In genomic region chr1:232057896-232058274, GRCh38 we compare ENCODE assay signal across 22 cellular contexts.
A peak's percentile ranks its signal among the peaks of the same experiment; 100 is the strongest.
DNase-seq lines count a peak whose midpoint lies in the region; ATAC-seq, FAIRE-seq and TF ChIP-seq lines count a peak whose summit lies in the region.
"Had no signal": no experiment of that assay in that cellular context is flagged by ENCODE, and none has a peak within 500 bp of the region (broad histone marks: within the 10 kb centered on the region; RNA-seq: fewer than 3 reads in every experiment).

No MANE protein-coding gene starts in this region.

- no peaks in the 10 kb centered on the region for H3K23me2 ChIP-seq in H1 (ENCODE audit: low read depth, low read length)

- H3K36me3 Mint-ChIP-seq in glutamatergic neuron (ENCODE audit: unreplicated experiment): no peaks in the 10 kb centered on the region
- H3K36me3 Mint-ChIP-seq: CD8-positive, alpha-beta T cell had no signal

- TF ChIP-seq POLR2A in H1 (IDR thresholded peaks at IDR 0.05; ENCODE audit: control extremely low read depth in 1 of 2, low read depth in 2 of 2, low read length in 2 of 2): no peak

- H3K4me3 ChIP-seq in H1 (ENCODE audit: extremely low read depth in 1 of 4, insufficient read depth in 2 of 4, low read depth in 3 of 4, low read length in 4 of 4) (no peak overlapping the region), mesendoderm (ENCODE audit: low read length) (no peak overlapping the region), mesenchymal stem cell (ENCODE audit: insufficient read depth in 1 of 2, low read depth in 1 of 2, low read length in 2 of 2) (no peak overlapping the region)
- H3K4me3 ChIP-seq: A549; BLaER1 treated with 17β-estradiol and CSF1 and Interleukin-3, amounts not matched to agents 10 nM and 100 nM had no signal

- H2BK120ac ChIP-seq in H1 (replicated peaks; ENCODE audit: low read depth, low read length) (no peak overlapping the region), mesendoderm (ENCODE audit: low read depth, low read length) (peak overlapping the region; percentile 32), mesenchymal stem cell (ENCODE audit: low read depth, low read length) (no peak overlapping the region)

- H3K79me1 ChIP-seq in H1 (ENCODE audit: low read depth, low read length) (no peaks in the 10 kb centered on the region), mesendoderm (ENCODE audit: low read length) (no peaks in the 10 kb centered on the region), mesenchymal stem cell (replicated peaks; ENCODE audit: low read length, poor library complexity, severe bottlenecking) (no peaks in the 10 kb centered on the region)

- H3K4me1 Mint-ChIP-seq in glutamatergic neuron (ENCODE audit: low read depth, unreplicated experiment): peaks cover 40% of the 10 kb centered on the region
- H3K4me1 Mint-ChIP-seq: B cell had no signal

- peak overlapping the region; percentile 88 for H3K27ac Mint-ChIP-seq in glutamatergic neuron (ENCODE audit: unreplicated experiment)
- H3K27ac Mint-ChIP-seq: B cell; CD4-positive, alpha-beta T cell; CD8-positive, alpha-beta T cell had no signal

- no peak for TF ChIP-seq RAD21 in H1 (IDR thresholded peaks at IDR 0.05 in 1 of 2, conservative IDR thresholded peaks at IDR 0.05 in 1 of 2; ENCODE audit: low read depth in 2 of 2, low read length in 2 of 2)

- 95% methylated on average over 1 of the region's 1 CpG; no CpG with 5 or more reads in 1 of the 2 experiments for WGBS in H1 (ENCODE audit: extremely low coverage in 1 of 2, insufficient coverage in 1 of 2, insufficient read length in 1 of 2, insufficient replicate concordance in 2 of 2, low coverage in 1 of 2, low lambda C conversion rate in 2 of 2, missing lambda C conversion rate in 1 of 2), 2 experiments
- no CpG with 5 or more reads among the region's 1 CpG for WGBS in mesendoderm (ENCODE audit: extremely low coverage, insufficient coverage, low lambda C conversion rate)
- 88% methylated on average over 1 of the region's 1 CpG for WGBS in mesenchymal stem cell

- H3K27ac ChIP-seq in H1 (ENCODE audit: low read depth, low read length) (no peak overlapping the region), mesendoderm (ENCODE audit: low read depth, low read length) (no peak overlapping the region), mesenchymal stem cell (ENCODE audit: low read length, poor library complexity, severe bottlenecking) (no peak overlapping the region)
- H3K27ac ChIP-seq: A549; BLaER1 treated with 17β-estradiol and CSF1 and Interleukin-3, amounts not matched to agents 10 nM and 100 nM; C4-2B had no signal

- FAIRE-seq in D721Med (lab: Jason Lieb, UNC) (peak; percentile 32), H1 (lab: Jason Lieb, UNC) (no peak)
- FAIRE-seq: A549, G401.6, GM12891, GM19239 had no signal

- H3K18ac ChIP-seq in H1 (ENCODE audit: extremely low read depth, low read length) (no peak overlapping the region), mesendoderm (ENCODE audit: low read length) (no peak overlapping the region), mesenchymal stem cell (ENCODE audit: low read depth in 1 of 2, low read length in 2 of 2) (no peak overlapping the region)

- H2BK20ac ChIP-seq in H1 (ENCODE audit: low read length): no peak overlapping the region

- peaks cover 13% of the 10 kb centered on the region for H3K27me3 Mint-ChIP-seq in glutamatergic neuron (ENCODE audit: unreplicated experiment)
- H3K27me3 Mint-ChIP-seq: B cell; CD4-positive, alpha-beta T cell had no signal

- ATAC-seq in HG03025 (IDR thresholded peaks at IDR 0.05; ENCODE audit: low FRiP score, unreplicated experiment): no peak
- ATAC-seq: A549; CD8-positive, alpha-beta T cell had no signal

- POLR2A ChIA-PET in H1 (lab: Charles Lee; ENCODE audit: partially characterized antibody): no interaction called here

- peaks cover 11% of the 10 kb centered on the region for H3K9me3 Mint-ChIP-seq in glutamatergic neuron (ENCODE audit: unreplicated experiment)
- H3K9me3 Mint-ChIP-seq: CD4-positive, alpha-beta T cell had no signal

- H3K23ac ChIP-seq in H1 (ENCODE audit: insufficient read length) (no peak overlapping the region), mesendoderm (ENCODE audit: low read length) (no peak overlapping the region), mesenchymal stem cell (ENCODE audit: low read length in 2 of 2) (no peak overlapping the region)

- no peak overlapping the region for H2AK5ac ChIP-seq in H1 (ENCODE audit: low read depth, low read length)
- H2AK5ac ChIP-seq in mesendoderm (ENCODE audit: low read length): no peak overlapping the region
- H2AK5ac ChIP-seq in mesenchymal stem cell (ENCODE audit: low read length, severe bottlenecking): no peak overlapping the region

- H2BK15ac ChIP-seq in H1 (ENCODE audit: low read length) (peak overlapping the region; percentile 76; the same call in 1 of the 2 replicates), mesendoderm (replicated peaks; ENCODE audit: low read depth) (no peak overlapping the region), mesenchymal stem cell (ENCODE audit: low read depth, poor library complexity, severe bottlenecking) (no peak overlapping the region)

- CTCF ChIA-PET in H1 (lab: Charles Lee; ENCODE audit: partially characterized antibody): interaction anchor here (0.9 to 1.6 kb wide), 8 partner anchors 11 to 188 kb away, joined by 3 to 4 read pairs (median 3); no protein-coding TSS in a partner anchor

- no peak overlapping the region for H4K8ac ChIP-seq in H1 (ENCODE audit: extremely low read depth, insufficient read depth, low read length)
- no peak overlapping the region for H4K8ac ChIP-seq in mesendoderm (ENCODE audit: low read depth, low read length)
- no peak overlapping the region for H4K8ac ChIP-seq in mesenchymal stem cell (ENCODE audit: low read length)

- H3K14ac ChIP-seq in H1 (ENCODE audit: insufficient read length): no peak overlapping the region
- no peak overlapping the region for H3K14ac ChIP-seq in mesenchymal stem cell (ENCODE audit: low read length in 2 of 2)

- H3K27me3 ChIP-seq in H1 (replicated peaks in 1 of 4; ENCODE audit: control insufficient read depth in 3 of 4, extremely low read depth in 1 of 4, insufficient read depth in 3 of 4, low read length in 3 of 4) (peaks cover 0 to 2% (median 0%) of the 10 kb centered on the region in 4 experiments; a peak in 4 of 7 replicates), mesendoderm (ENCODE audit: insufficient read depth, low read length, poor library complexity) (no peaks in the 10 kb centered on the region), mesenchymal stem cell (ENCODE audit: control insufficient read depth in 1 of 2, insufficient read depth in 1 of 2, low read length in 2 of 2) (no peaks in the 10 kb centered on the region)
- H3K27me3 ChIP-seq: BLaER1 treated with 17β-estradiol and CSF1 and Interleukin-3, amounts not matched to agents 10 nM and 100 nM had no signal

- H4K5ac ChIP-seq in H1 (ENCODE audit: insufficient read length, low read depth, low read length) (no peak overlapping the region), mesendoderm (ENCODE audit: low read length) (no peak overlapping the region)

- no peaks in the 10 kb centered on the region; a peak in 1 of 8 replicates for H3K36me3 ChIP-seq in H1 (ENCODE audit: control insufficient read depth in 2 of 4, insufficient read depth in 4 of 4, low read length in 3 of 4)
- H3K36me3 ChIP-seq in mesendoderm (ENCODE audit: control insufficient read depth, insufficient read depth, low read length): no peaks in the 10 kb centered on the region
- no peaks in the 10 kb centered on the region for H3K36me3 ChIP-seq in mesenchymal stem cell (ENCODE audit: control insufficient read depth in 1 of 2, insufficient read depth in 2 of 2, low read depth in 1 of 2, low read length in 2 of 2)
- H3K36me3 ChIP-seq: BLaER1 treated with 17β-estradiol and CSF1 and Interleukin-3, amounts not matched to agents 10 nM and 100 nM had no signal

- H2BK12ac ChIP-seq in H1 (ENCODE audit: low read depth, low read length) (peak overlapping the region; percentile 28; the same call in 1 of the 2 replicates), mesenchymal stem cell (ENCODE audit: low read length in 2 of 2) (no peak overlapping the region)

- TF ChIP-seq EP300 in H1 (IDR thresholded peaks at IDR 0.05; ENCODE audit: borderline replicate concordance in 1 of 2, low read depth in 2 of 2, low read length in 2 of 2): no peak

- H3K9ac ChIP-seq in H1 (replicated peaks in 1 of 4; ENCODE audit: extremely low read depth in 1 of 4, low read depth in 3 of 4, low read length in 3 of 4) (no peak overlapping the region), mesendoderm (ENCODE audit: low read length) (no peak overlapping the region), mesenchymal stem cell (ENCODE audit: low read length) (no peak overlapping the region)
- H3K9ac ChIP-seq: BLaER1 treated with 17β-estradiol and CSF1 and Interleukin-3, amounts not matched to agents 10 nM and 100 nM had no signal

- DNase-seq in D721Med (ENCODE audit: insufficient read length, low spot score) (no peak), H1 (ENCODE audit: low read depth in 1 of 2, low spot score in 2 of 2) (no peak), glutamatergic neuron (no peak), mesendoderm (peak; percentile 51), D341Med (ENCODE audit: low spot score) (no peak), mesenchymal stem cell (no peak)
- DNase-seq: 8988T; AML-193; Calu3; CD4-positive, alpha-beta T cell; CD8-positive, alpha-beta T cell; DMS79 treated with DMSO at 0.1 percent for 48 hours; GF-D8 had no signal

- H2BK5ac ChIP-seq in H1 (ENCODE audit: low read depth, low read length) (no peak overlapping the region; the same call in 1 of the 2 replicates), mesendoderm (ENCODE audit: low read length) (no peak overlapping the region), mesenchymal stem cell (ENCODE audit: low read depth, low read length, poor library complexity, severe bottlenecking) (no peak overlapping the region)

- no peak for TF ChIP-seq CTCF in D721Med (IDR thresholded peaks at IDR 0.05; ENCODE audit: insufficient read depth, missing control alignments)
- TF ChIP-seq CTCF in H1 (IDR thresholded peaks at IDR 0.05; ENCODE audit: control extremely low read depth in 1 of 3, insufficient read depth in 1 of 3, low read depth in 1 of 3, low read length in 3 of 3): no peak
- TF ChIP-seq CTCF in glutamatergic neuron (IDR thresholded peaks at IDR 0.05; ENCODE audit: partially characterized antibody, unreplicated experiment): no peak

- H3K4me1 ChIP-seq in H1 (replicated peaks in 1 of 4; ENCODE audit: control insufficient read depth in 3 of 4, insufficient read depth in 4 of 4, low read length in 3 of 4) (peaks cover 0 to 6% (median 3%) of the 10 kb centered on the region in 4 experiments; a peak in 3 of 7 replicates), mesendoderm (ENCODE audit: control insufficient read depth, low read depth, low read length) (peaks cover 6% of the 10 kb centered on the region), mesenchymal stem cell (ENCODE audit: control insufficient read depth, insufficient read depth, low read depth, low read length) (no peaks in the 10 kb centered on the region)
- H3K4me1 ChIP-seq: A549; BLaER1 treated with 17β-estradiol and CSF1 and Interleukin-3, amounts not matched to agents 10 nM and 100 nM; Caco-2 had no signal

- peaks cover 0 to 2% of the 10 kb centered on the region in 2 experiments for H4K20me1 ChIP-seq in H1 (replicated peaks in 1 of 2; ENCODE audit: control insufficient read depth in 1 of 2, insufficient read depth in 2 of 2, low read length in 2 of 2)
- H4K20me1 ChIP-seq: BLaER1 treated with 17β-estradiol and CSF1 and Interleukin-3, amounts not matched to agents 10 nM and 100 nM had no signal

- H2AFZ ChIP-seq in H1 (ENCODE audit: low read length) (no peak overlapping the region), mesenchymal stem cell (ENCODE audit: low read depth, low read length) (no peak overlapping the region)

- H3K56ac ChIP-seq in H1 (replicated peaks; ENCODE audit: insufficient read length, low read depth, low read length): no peak overlapping the region
- no peak overlapping the region for H3K56ac ChIP-seq in mesendoderm (ENCODE audit: low read length)

- H3K79me2 ChIP-seq in H1 (ENCODE audit: control insufficient read depth in 1 of 2, insufficient read depth in 2 of 2, low read length in 2 of 2) (no peaks in the 10 kb centered on the region), mesendoderm (ENCODE audit: control insufficient read depth, insufficient read depth, low read length) (no peaks in the 10 kb centered on the region)

- no peak overlapping the region for H4K91ac ChIP-seq in H1 (replicated peaks; ENCODE audit: insufficient read length, low read length)
- H4K91ac ChIP-seq in mesenchymal stem cell (ENCODE audit: low read length): no peak overlapping the region

- H3K4ac ChIP-seq in H1 (replicated peaks; ENCODE audit: insufficient read length, low read depth, low read length) (no peak overlapping the region), mesendoderm (ENCODE audit: low read depth, low read length) (no peak overlapping the region), mesenchymal stem cell (ENCODE audit: low read depth in 1 of 2, low read length in 2 of 2) (no peak overlapping the region)

- H3K9me3 ChIP-seq in H1 (ENCODE audit: insufficient read depth in 2 of 2, low read depth in 1 of 2, low read length in 1 of 2) (no peaks in the 10 kb centered on the region), mesenchymal stem cell (ENCODE audit: control insufficient read depth, low read length) (no peaks in the 10 kb centered on the region)
- H3K9me3 ChIP-seq: A549; BLaER1 treated with 17β-estradiol and CSF1 and Interleukin-3, amounts not matched to agents 10 nM and 100 nM; Caco-2 had no signal

- H3K4me3 Mint-ChIP-seq in glutamatergic neuron (ENCODE audit: unreplicated experiment): no peak overlapping the region
- H3K4me3 Mint-ChIP-seq: B cell; CD4-positive, alpha-beta T cell; CD8-positive, alpha-beta T cell had no signal

- no peak overlapping the region for H3K4me2 ChIP-seq in H1 (ENCODE audit: insufficient read depth in 1 of 2, low read depth in 2 of 2, low read length in 2 of 2)
- no peak overlapping the region for H3K4me2 ChIP-seq in mesendoderm (ENCODE audit: low read length)
- H3K4me2 ChIP-seq in mesenchymal stem cell (ENCODE audit: low read length, poor library complexity, severe bottlenecking): no peak overlapping the region
- H3K4me2 ChIP-seq: A549; BLaER1 treated with 17β-estradiol and CSF1 and Interleukin-3, amounts not matched to agents 10 nM and 100 nM had no signal
